1 cellular context compared by ENCODE assay signal in the genomic region with DNA sequence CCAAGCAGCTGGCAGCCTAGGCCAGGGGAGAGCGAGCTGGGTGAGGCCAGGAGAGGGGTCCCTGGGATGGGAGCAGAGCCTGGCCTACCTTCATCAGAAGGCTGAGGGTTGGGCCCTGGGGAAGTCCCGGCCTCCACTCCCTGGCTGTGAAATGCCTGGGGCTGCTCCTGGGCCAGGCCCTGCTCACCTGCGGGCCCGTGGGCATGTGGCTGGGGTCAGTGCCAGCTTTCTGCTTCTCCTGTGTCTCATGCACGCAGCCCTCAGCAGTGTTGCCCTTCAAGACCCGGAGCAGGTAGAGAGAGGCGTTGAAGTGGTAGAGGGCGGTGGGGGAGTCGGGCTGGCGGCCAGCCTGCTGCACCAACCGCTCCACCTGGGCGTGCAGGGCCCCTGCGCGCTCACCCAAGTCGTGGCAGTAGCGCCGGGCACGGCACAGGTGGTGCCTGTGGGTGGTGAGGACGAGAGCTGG.
TF ChIP-seq lines count a peak whose summit lies in the region.

No MANE protein-coding gene starts in this region.

TF ChIP-seq in GM12878, 131 proteins besides CTCF, POLR2A, EP300 and RAD21:
- no peak for TF ChIP-seq HCFC1 (IDR thresholded peaks at IDR 0.05; ENCODE audit: low read length)
- no peak for TF ChIP-seq ZSCAN29 (IDR thresholded peaks at IDR 0.05)
- TF ChIP-seq SRF (IDR thresholded peaks at IDR 0.05; ENCODE audit: low read depth in 2 of 2, low read length in 2 of 2): no peak
- TF ChIP-seq ATF7 (IDR thresholded peaks at IDR 0.05; ENCODE audit: low read depth): no peak
- no peak for TF ChIP-seq NFIC (IDR thresholded peaks at IDR 0.05; ENCODE audit: low read depth, low read length)
- no peak for TF ChIP-seq MTA2 (IDR thresholded peaks at IDR 0.05; ENCODE audit: low read depth)
- TF ChIP-seq POLR2AphosphoS5 (IDR thresholded peaks at IDR 0.05; ENCODE audit: low read length): no peak
- TF ChIP-seq, protein P1, sequence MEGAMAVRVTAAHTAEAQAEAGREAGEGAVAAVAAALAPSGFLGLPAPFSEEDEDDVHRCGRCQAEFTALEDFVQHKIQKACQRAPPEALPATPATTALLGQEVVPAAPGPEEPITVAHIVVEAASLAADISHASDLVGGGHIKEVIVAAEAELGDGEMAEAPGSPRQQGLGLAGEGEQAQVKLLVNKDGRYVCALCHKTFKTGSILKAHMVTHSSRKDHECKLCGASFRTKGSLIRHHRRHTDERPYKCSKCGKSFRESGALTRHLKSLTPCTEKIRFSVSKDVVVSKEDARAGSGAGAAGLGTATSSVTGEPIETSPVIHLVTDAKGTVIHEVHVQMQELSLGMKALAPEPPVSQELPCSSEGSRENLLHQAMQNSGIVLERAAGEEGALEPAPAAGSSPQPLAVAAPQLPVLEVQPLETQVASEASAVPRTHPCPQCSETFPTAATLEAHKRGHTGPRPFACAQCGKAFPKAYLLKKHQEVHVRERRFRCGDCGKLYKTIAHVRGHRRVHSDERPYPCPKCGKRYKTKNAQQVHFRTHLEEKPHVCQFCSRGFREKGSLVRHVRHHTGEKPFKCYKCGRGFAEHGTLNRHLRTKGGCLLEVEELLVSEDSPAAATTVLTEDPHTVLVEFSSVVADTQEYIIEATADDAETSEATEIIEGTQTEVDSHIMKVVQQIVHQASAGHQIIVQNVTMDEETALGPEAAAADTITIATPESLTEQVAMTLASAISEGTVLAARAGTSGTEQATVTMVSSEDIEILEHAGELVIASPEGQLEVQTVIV (IDR thresholded peaks at IDR 0.05; ENCODE audit: borderline replicate concordance, partially characterized antibody): no peak
- TF ChIP-seq KLF5 (IDR thresholded peaks at IDR 0.05; ENCODE audit: partially characterized antibody): no peak
- TF ChIP-seq RCOR1 (conservative IDR thresholded peaks at IDR 0.05; ENCODE audit: low read depth, low read length): no peak
- TF ChIP-seq MEF2B (IDR thresholded peaks at IDR 0.05; ENCODE audit: partially characterized antibody, poor library complexity, severe bottlenecking): no peak
TF ChIP-seq in GM12878: peak in this region for 0.
